Comparison of ENCODE assay signal across 13 cellular contexts in genomic region chr11:67248653-67249052, GRCh38. TPM values are rescaled to one million over a fixed set of nuclear protein-coding genes. Genes with fewer than 3 reads are reported as not detected.
DNase-seq lines count a peak whose midpoint lies in the region; ATAC-seq, FAIRE-seq and TF ChIP-seq lines count a peak whose summit lies in the region.
"Had no signal": no experiment of that assay in that cellular context is flagged by ENCODE, and none has a peak within 500 bp of the region (broad histone marks: within the 10 kb centered on the region; RNA-seq: fewer than 3 reads in every experiment).

No MANE protein-coding gene starts in this region.

- DNase-seq in HCT116 (ENCODE audit: low read depth, low spot score) (no peak), bronchial epithelial cell (ENCODE audit: low read depth) (peak; percentile 85), tibial nerve (ENCODE audit: low spot score in 2 of 2) (no peak), SW480 (ENCODE audit: low spot score) (no peak)
- DNase-seq: CD4-positive, alpha-beta memory T cell; dermis blood vessel endothelial cell; NCI-H187; spleen; stimulated activated naive CD8-positive, alpha-beta T cell treated with anti-CD3 and anti-CD28 coated beads, Interleukin-15, amount 100 ng/mL, for 72 hours had no signal

- CTCF ChIA-PET in HCT116 (lab: Charles Lee), result no interaction called here

- no peak for TF ChIP-seq EP300 in tibial nerve (IDR thresholded peaks at IDR 0.05)

- H3K9ac ChIP-seq in HCT116 (ENCODE audit: low read length) (no peak overlapping the region), liver (ENCODE audit: low read depth in 1 of 2, low read length in 2 of 2) (no peak overlapping the region)

- ATAC-seq in HCT116, result peak; percentile 56
- no peak for ATAC-seq in GM18868 (IDR thresholded peaks at IDR 0.05; ENCODE audit: unreplicated experiment)
- no peak for ATAC-seq in GM19467 (IDR thresholded peaks at IDR 0.05; ENCODE audit: unreplicated experiment)
- ATAC-seq: stimulated activated naive CD8-positive, alpha-beta T cell treated with anti-CD3 and anti-CD28 coated beads, Interleukin-15, amount 100 ng/mL, for 72 hours had no signal

- TF ChIP-seq RAD21 in HCT116 (IDR thresholded peaks at IDR 0.05; ENCODE audit: low read depth), result 0 out of 2 replicates have a peak, but pooled peaks have one; percentile 8
- peak; percentile 55 to 56 for TF ChIP-seq RAD21 in liver (IDR thresholded peaks at IDR 0.05)

- H3K4me1 ChIP-seq in HCT116 (ENCODE audit: control insufficient read depth in 1 of 2, insufficient read depth in 2 of 2, low read length in 2 of 2) (peaks cover 20 to 22% of the 10 kb centered on the region in 2 experiments), liver (ENCODE audit: control insufficient read depth in 4 of 4, insufficient read depth in 4 of 4, low read length in 3 of 4) (peaks cover 1 to 34% (median 28%) of the 10 kb centered on the region in 4 donors), tibial nerve (peaks cover 0 to 30% (median 10%) of the 10 kb centered on the region in 4 donors)

- H3K4me3 ChIP-seq in HCT116 (replicated peaks in 1 of 2; ENCODE audit: low read depth in 1 of 2, low read length in 2 of 2) (no peak overlapping the region), bronchial epithelial cell (ENCODE audit: low read depth, low read length) (no peak overlapping the region), liver (ENCODE audit: low read depth in 1 of 3, low read length in 3 of 3) (no peak overlapping the region), tibial nerve (no peak overlapping the region)
- H3K4me3 ChIP-seq: spleen had no signal

- peaks cover 54% of the 10 kb centered on the region for H3K79me2 ChIP-seq in HCT116 (ENCODE audit: insufficient read depth, low read length)

- peak overlapping the region; percentile 79 for H3K27ac ChIP-seq in 22Rv1
- peak overlapping the region; percentile 38; the same call in 1 of the 2 replicates for H3K27ac ChIP-seq in HCT116 (ENCODE audit: low read depth, low read length)
- H3K27ac ChIP-seq in liver (ENCODE audit: low read depth in 1 of 2, low read length in 2 of 2), result peak overlapping the region; percentile 6 to 37
- H3K27ac ChIP-seq in tibial nerve, result no peak overlapping the region

- POLR2A ChIA-PET in HCT116 (lab: Charles Lee), result interaction anchor here (1.4 kb wide), 1 partner anchor 9 kb away, joined by 5 read pairs; no protein-coding TSS in a partner anchor

- TF ChIP-seq CTCF in 22Rv1 (IDR thresholded peaks at IDR 0.05), result no peak
- TF ChIP-seq CTCF in HCT116 (IDR thresholded peaks at IDR 0.05 in 2 of 3, conservative IDR thresholded peaks at IDR 0.05 in 1 of 3; ENCODE audit: borderline replicate concordance in 1 of 3, insufficient read depth in 1 of 3, low read depth in 2 of 3, low read length in 2 of 3), result no peak
- TF ChIP-seq CTCF in bronchial epithelial cell (IDR thresholded peaks at IDR 0.05; ENCODE audit: insufficient read depth, low read length, severe bottlenecking), result no peak
- no peak for TF ChIP-seq CTCF in liver (IDR thresholded peaks at IDR 0.05; ENCODE audit: low read depth, low read length, missing input control)
- TF ChIP-seq CTCF in tibial nerve (IDR thresholded peaks at IDR 0.05), result no peak

- H3K4me2 ChIP-seq in HCT116 (ENCODE audit: low read length), result peak overlapping the region; percentile 33

- no peak overlapping the region for H2AFZ ChIP-seq in HCT116 (ENCODE audit: low read depth, low read length, poor library complexity, severe bottlenecking)

- H3K9me3 ChIP-seq in HCT116 (ENCODE audit: control insufficient read depth in 1 of 2, insufficient read depth in 1 of 2, low read depth in 1 of 2, low read length in 2 of 2), result no peaks in the 10 kb centered on the region
- no peaks in the 10 kb centered on the region for H3K9me3 ChIP-seq in liver (ENCODE audit: control insufficient read depth in 4 of 4, low read length in 3 of 4)
- H3K9me3 ChIP-seq in tibial nerve, result no peaks in the 10 kb centered on the region
- H3K9me3 ChIP-seq: spleen had no signal

- H4K20me1 ChIP-seq in HCT116 (ENCODE audit: insufficient read depth), result no peaks in the 10 kb centered on the region

- intact Hi-C loops in HCT116 (cut with micrococcal nuclease), result loop anchor here (10.0 kb wide), 1 partner anchor 194 kb away; the partner anchor contains the start of gene RHOD

- no peak for TF ChIP-seq POLR2A in HCT116 (IDR thresholded peaks at IDR 0.05; ENCODE audit: borderline replicate concordance, extremely low read depth, insufficient read depth, insufficient read length)
- TF ChIP-seq POLR2A in tibial nerve (IDR thresholded peaks at IDR 0.05), result no peak

- no peak for FAIRE-seq in bronchial epithelial cell (lab: Jason Lieb, UNC)

- no TSS peak for BruUV-seq in HCT116 (replicated peaks; lab: Mats Ljungman, UMichigan)

- RAD21 ChIA-PET in HCT116 (lab: Charles Lee; ENCODE audit: low non-redundant PET in 1 of 2, low total read pairs in 2 of 2, uncharacterized antibody in 2 of 2, unreplicated experiment in 2 of 2), result no interaction called here

- H3K27me3 ChIP-seq in HCT116 (ENCODE audit: insufficient read depth, low read length) (no peaks in the 10 kb centered on the region), bronchial epithelial cell (ENCODE audit: control insufficient read depth, insufficient read depth, low read length) (no peaks in the 10 kb centered on the region), liver (ENCODE audit: control insufficient read depth in 4 of 4, insufficient read depth in 4 of 4, low read length in 3 of 4) (no peaks in the 10 kb centered on the region), tibial nerve (no peaks in the 10 kb centered on the region)
- H3K27me3 ChIP-seq: spleen had no signal

- H3K36me3 ChIP-seq in HCT116 (ENCODE audit: control insufficient read depth in 1 of 2, insufficient read depth in 2 of 2, low read length in 2 of 2), result peaks cover 66 to 92% of the 10 kb centered on the region in 2 experiments
- H3K36me3 ChIP-seq in bronchial epithelial cell (ENCODE audit: control insufficient read depth, insufficient read depth, low read length), result peaks cover 38% of the 10 kb centered on the region
- H3K36me3 ChIP-seq in liver (ENCODE audit: control insufficient read depth in 4 of 4, insufficient read depth in 3 of 4, low read depth in 1 of 4, low read length in 3 of 4), result peaks cover 24 to 88% (median 72%) of the 10 kb centered on the region in 4 donors
- peaks cover 0 to 93% (median 58%) of the 10 kb centered on the region in 3 donors for H3K36me3 ChIP-seq in tibial nerve

- H3K9me2 ChIP-seq in HCT116 (ENCODE audit: insufficient read depth), result no peaks in the 10 kb centered on the region

TF ChIP-seq in HCT116, 20 proteins besides CTCF, POLR2A, EP300 and RAD21 (continues in another document):
- TF ChIP-seq YY1 (IDR thresholded peaks at IDR 0.05; ENCODE audit: extremely low read depth, insufficient replicate concordance, low read depth, low read length), result no peak
- TF ChIP-seq POLR2AphosphoS5 (IDR thresholded peaks at IDR 0.05; ENCODE audit: low read depth, low read length), result no peak
- TF ChIP-seq SP1 (IDR thresholded peaks at IDR 0.05; ENCODE audit: low read depth), result peak; percentile 78
- TF ChIP-seq EZH2phosphoT487 (IDR thresholded peaks at IDR 0.05; ENCODE audit: borderline replicate concordance), result no peak
- no peak for TF ChIP-seq CEBPB (IDR thresholded peaks at IDR 0.05; ENCODE audit: low read depth)
- TF ChIP-seq SIN3A (IDR thresholded peaks at IDR 0.05; ENCODE audit: low read depth), result peak; percentile 41; the same call in 1 of the 2 replicates
- TF ChIP-seq, protein P1, sequence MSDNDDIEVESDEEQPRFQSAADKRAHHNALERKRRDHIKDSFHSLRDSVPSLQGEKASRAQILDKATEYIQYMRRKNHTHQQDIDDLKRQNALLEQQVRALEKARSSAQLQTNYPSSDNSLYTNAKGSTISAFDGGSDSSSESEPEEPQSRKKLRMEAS (IDR thresholded peaks at IDR 0.05), result peak; percentile 53; the same call in 1 of the 2 replicates
- peak; percentile 28; the same call in 1 of the 2 replicates for TF ChIP-seq JUND (IDR thresholded peaks at IDR 0.05)
- TF ChIP-seq EGR1 (IDR thresholded peaks at IDR 0.05; ENCODE audit: low read depth), result no peak
- TF ChIP-seq ZNF274 (IDR thresholded peaks at IDR 0.05; ENCODE audit: low read depth, low read length), result no peak

TF ChIP-seq in liver, 16 proteins besides CTCF, POLR2A, EP300 and RAD21 (continues in another document):
- peak; percentile 40 for TF ChIP-seq FOXA2 (IDR thresholded peaks at IDR 0.05)
- TF ChIP-seq, protein P2, sequence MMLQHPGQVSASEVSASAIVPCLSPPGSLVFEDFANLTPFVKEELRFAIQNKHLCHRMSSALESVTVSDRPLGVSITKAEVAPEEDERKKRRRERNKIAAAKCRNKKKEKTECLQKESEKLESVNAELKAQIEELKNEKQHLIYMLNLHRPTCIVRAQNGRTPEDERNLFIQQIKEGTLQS (IDR thresholded peaks at IDR 0.05), result no peak
- TF ChIP-seq GABPA (IDR thresholded peaks at IDR 0.05 in 1 of 2, conservative IDR thresholded peaks at IDR 0.05 in 1 of 2), result peak in 1 of 2 donors; percentile 31
- TF ChIP-seq, protein P3, sequence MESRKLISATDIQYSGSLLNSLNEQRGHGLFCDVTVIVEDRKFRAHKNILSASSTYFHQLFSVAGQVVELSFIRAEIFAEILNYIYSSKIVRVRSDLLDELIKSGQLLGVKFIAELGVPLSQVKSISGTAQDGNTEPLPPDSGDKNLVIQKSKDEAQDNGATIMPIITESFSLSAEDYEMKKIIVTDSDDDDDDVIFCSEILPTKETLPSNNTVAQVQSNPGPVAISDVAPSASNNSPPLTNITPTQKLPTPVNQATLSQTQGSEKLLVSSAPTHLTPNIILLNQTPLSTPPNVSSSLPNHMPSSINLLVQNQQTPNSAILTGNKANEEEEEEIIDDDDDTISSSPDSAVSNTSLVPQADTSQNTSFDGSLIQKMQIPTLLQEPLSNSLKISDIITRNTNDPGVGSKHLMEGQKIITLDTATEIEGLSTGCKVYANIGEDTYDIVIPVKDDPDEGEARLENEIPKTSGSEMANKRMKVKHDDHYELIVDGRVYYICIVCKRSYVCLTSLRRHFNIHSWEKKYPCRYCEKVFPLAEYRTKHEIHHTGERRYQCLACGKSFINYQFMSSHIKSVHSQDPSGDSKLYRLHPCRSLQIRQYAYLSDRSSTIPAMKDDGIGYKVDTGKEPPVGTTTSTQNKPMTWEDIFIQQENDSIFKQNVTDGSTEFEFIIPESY (IDR thresholded peaks at IDR 0.05), result peak; percentile 55

RNA-seq across cellular contexts. Expression of gene GRK2, which starts 17.6 kb away (rescaled TPM):
- total RNA-seq in HCT116 (2021; ENCODE audit: unreplicated experiment) (83.0 TPM), bronchial epithelial cell (55.0 and 77.4 TPM in 2 replicates), liver (10 to 100 TPM; 35.0 to 41.4 TPM), tibial nerve (100 to 1,000 TPM in 1 of 4 donors, 10 to 100 TPM in 3; 46.0 to 134 (median 65.4) TPM)
- polyA plus RNA-seq in HCT116 (2012), result 94.4 and 117 TPM in 2 replicates
- polyA plus RNA-seq in liver, result 10 to 100 TPM; 13.4 to 28.4 TPM

RNA-seq across cellular contexts. Expression of gene ANKRD13D, which starts 40.5 kb away (rescaled TPM):
- 61.1 TPM for total RNA-seq in HCT116 (2021; ENCODE audit: unreplicated experiment)
- polyA plus RNA-seq in HCT116 (2012), result 31.8 and 36.8 TPM in 2 replicates
- total RNA-seq in bronchial epithelial cell, result 22.4 and 42.8 TPM in 2 replicates
- 10 to 100 TPM in 1 of 2 donors, 1 to 10 TPM in 1; 5.6 to 15.0 TPM for total RNA-seq in liver
- polyA plus RNA-seq in liver, result 1 to 10 TPM; 5.5 to 6.1 TPM
- 100 to 1,000 TPM in 1 of 4 donors, 10 to 100 TPM in 3; 46.8 to 158 (median 69.5) TPM for total RNA-seq in tibial nerve

RNA-seq across cellular contexts. Expression of gene SSH3, which starts 54.7 kb away (rescaled TPM):
- 57.8 TPM for total RNA-seq in HCT116 (2021; ENCODE audit: unreplicated experiment)
- 49.4 and 55.1 TPM in 2 replicates for polyA plus RNA-seq in HCT116 (2012)
- total RNA-seq in bronchial epithelial cell, result 32.0 and 35.0 TPM in 2 replicates
- 10 to 100 TPM in 1 of 2 donors, 1 to 10 TPM in 1; 4.8 to 10.4 TPM for total RNA-seq in liver
- 1 to 10 TPM; 7.6 to 8.7 TPM for polyA plus RNA-seq in liver
- 10 to 100 TPM; 28.5 to 51.6 (median 43.1) TPM for total RNA-seq in tibial nerve

Comparison
In these comparisons a context has a peak if more than half of its experiments do, and no peak if none do; other contexts are left out.
1. H3K27ac ChIP-seq: peak in 22Rv1 (single experiment), HCT116 (single experiment) and liver (2 of 2); none in tibial nerve (0 of 4).